In the genomic region with DNA sequence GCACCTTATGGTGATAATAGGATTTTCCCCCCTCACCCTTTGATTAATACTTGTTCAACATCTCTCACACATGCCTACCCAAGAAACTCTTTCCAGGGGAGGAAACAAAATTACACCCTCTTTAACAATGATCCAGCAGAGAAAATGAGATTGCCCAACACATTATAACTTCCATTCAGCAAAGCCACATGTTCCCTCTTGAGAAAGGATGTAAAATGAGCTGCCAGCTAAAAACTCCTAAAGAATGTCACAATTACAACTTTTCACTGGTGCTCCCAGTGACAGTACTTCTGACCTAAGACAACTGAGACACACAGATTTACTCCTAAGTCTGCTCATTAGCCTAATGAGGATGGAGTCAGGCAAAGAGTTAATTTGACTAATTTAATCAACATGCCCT, we compare ENCODE assay signal across 1 cellular context.
TF ChIP-seq lines count a peak whose summit lies in the region.

No MANE protein-coding gene starts in this region.

TF ChIP-seq in GM23338, 12 proteins besides CTCF, POLR2A, EP300 and RAD21 (continued from another document):
- no peak for TF ChIP-seq ZNF462 (CRISPR knock-in tag; IDR thresholded peaks at IDR 0.05)
- TF ChIP-seq, protein P1, sequence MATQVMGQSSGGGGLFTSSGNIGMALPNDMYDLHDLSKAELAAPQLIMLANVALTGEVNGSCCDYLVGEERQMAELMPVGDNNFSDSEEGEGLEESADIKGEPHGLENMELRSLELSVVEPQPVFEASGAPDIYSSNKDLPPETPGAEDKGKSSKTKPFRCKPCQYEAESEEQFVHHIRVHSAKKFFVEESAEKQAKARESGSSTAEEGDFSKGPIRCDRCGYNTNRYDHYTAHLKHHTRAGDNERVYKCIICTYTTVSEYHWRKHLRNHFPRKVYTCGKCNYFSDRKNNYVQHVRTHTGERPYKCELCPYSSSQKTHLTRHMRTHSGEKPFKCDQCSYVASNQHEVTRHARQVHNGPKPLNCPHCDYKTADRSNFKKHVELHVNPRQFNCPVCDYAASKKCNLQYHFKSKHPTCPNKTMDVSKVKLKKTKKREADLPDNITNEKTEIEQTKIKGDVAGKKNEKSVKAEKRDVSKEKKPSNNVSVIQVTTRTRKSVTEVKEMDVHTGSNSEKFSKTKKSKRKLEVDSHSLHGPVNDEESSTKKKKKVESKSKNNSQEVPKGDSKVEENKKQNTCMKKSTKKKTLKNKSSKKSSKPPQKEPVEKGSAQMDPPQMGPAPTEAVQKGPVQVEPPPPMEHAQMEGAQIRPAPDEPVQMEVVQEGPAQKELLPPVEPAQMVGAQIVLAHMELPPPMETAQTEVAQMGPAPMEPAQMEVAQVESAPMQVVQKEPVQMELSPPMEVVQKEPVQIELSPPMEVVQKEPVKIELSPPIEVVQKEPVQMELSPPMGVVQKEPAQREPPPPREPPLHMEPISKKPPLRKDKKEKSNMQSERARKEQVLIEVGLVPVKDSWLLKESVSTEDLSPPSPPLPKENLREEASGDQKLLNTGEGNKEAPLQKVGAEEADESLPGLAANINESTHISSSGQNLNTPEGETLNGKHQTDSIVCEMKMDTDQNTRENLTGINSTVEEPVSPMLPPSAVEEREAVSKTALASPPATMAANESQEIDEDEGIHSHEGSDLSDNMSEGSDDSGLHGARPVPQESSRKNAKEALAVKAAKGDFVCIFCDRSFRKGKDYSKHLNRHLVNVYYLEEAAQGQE (IDR thresholded peaks at IDR 0.05; ENCODE audit: unreplicated experiment): no peak
- no peak for TF ChIP-seq ZNF331 (CRISPR knock-in tag; IDR thresholded peaks at IDR 0.05; ENCODE audit: low read depth)
- TF ChIP-seq CREB1 (CRISPR knock-in tag; IDR thresholded peaks at IDR 0.05; ENCODE audit: low read depth): no peak
- TF ChIP-seq STAT1 (IDR thresholded peaks at IDR 0.05; ENCODE audit: unreplicated experiment): no peak
- TF ChIP-seq ZNF114 (CRISPR knock-in tag; IDR thresholded peaks at IDR 0.05): no peak
- TF ChIP-seq NANOG (IDR thresholded peaks at IDR 0.05; ENCODE audit: borderline replicate concordance): no peak
TF ChIP-seq in GM23338: peak in this region for 0.
